Comparison of ENCODE assay signal across 33 cellular contexts in the genomic region with DNA sequence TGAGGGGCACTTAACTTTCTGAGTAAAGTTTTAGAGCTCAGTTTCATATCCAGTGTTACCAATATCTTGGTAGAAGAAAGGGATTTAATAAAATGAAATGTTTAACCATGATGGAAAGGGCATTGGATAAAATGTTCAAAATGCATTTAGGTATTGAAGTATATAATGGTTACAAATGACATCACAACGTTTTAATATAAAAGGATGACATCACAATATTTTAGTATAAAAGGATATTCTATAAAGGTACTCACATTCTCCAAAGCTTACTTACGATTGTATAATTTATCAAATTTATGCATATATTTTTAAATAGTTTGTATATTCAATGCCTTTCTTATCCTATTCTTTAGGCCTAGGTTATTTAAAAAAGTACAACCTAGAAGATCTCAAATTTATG.
"Had no signal": no experiment of that assay in that cellular context is flagged by ENCODE, and none has a peak within 500 bp of the region (broad histone marks: within the 10 kb centered on the region; RNA-seq: fewer than 3 reads in every experiment).

No MANE protein-coding gene starts in this region.

- H3K36me3 ChIP-seq: adrenal gland, ascending aorta, brain microvascular endothelial cell, breast epithelium, cardiac muscle cell had no signal

- H3K4me3 ChIP-seq: adrenal gland, ascending aorta, body of pancreas, breast epithelium, cardiac muscle cell had no signal

- H3K27ac ChIP-seq: adrenal gland, ascending aorta, body of pancreas, brain microvascular endothelial cell, breast epithelium, cardiac muscle cell had no signal

- H3K4me1 ChIP-seq: adrenal gland, ascending aorta, body of pancreas, breast epithelium had no signal

- H3K9me3 ChIP-seq: adrenal gland, body of pancreas, breast epithelium had no signal

- DNase-seq: activated effector memory CD4-positive, alpha-beta T cell treated with anti-CD3 and anti-CD28 coated beads, Interleukin-2, amount 50 U/mL, for 16 hours; activated effector memory CD4-positive, alpha-beta T cell treated with Interleukin-2 at 50 U/mL for 16 hours; activated gamma-delta T cell; activated gamma-delta T cell treated with Interleukin-2 at 50 U/mL for 16 hours; activated naive CD4-positive, alpha-beta T cell; activated naive CD4-positive, alpha-beta T cell treated with anti-CD3 and anti-CD28 coated beads for 36 hours; activated naive CD4-positive, alpha-beta T cell treated with anti-CD3 and anti-CD28 coated beads, Interleukin-2, amount 10 ng/mL, durations not matched to agents 7 days and 5 days; activated naive CD4-positive, alpha-beta T cell treated with anti-CD3 and anti-CD28 coated beads, Interleukin-2, amount 50 U/mL, for 16 hours; activated naive CD4-positive, alpha-beta T cell treated with Interleukin-2 at 50 U/mL for 16 hours; activated naive CD8-positive, alpha-beta T cell treated with anti-CD3 and anti-CD28 coated beads for 36 hours; activated naive CD8-positive, alpha-beta T cell treated with anti-CD3 and anti-CD28 coated beads, Interleukin-2, amount 10 ng/mL, durations not matched to agents 7 days and 5 days; activated naive CD8-positive, alpha-beta T cell treated with anti-CD3 and anti-CD28 coated beads, Interleukin-2, amount 50 U/mL, for 24 hours; activated T-cell treated with anti-CD3 and anti-CD28 coated beads, Interleukin-2, amount 50 U/mL, for 24 hours; activated T-cell treated with anti-CD3 and anti-CD28 coated beads, Interleukin-2, amount 50 U/mL, for 4 hours; activated T-cell treated with anti-CD3 and anti-CD28 coated beads, Interleukin-2, amount 50 U/mL, for 48 hours; activated T-cell treated with anti-CD3 and anti-CD28 coated beads, Interleukin-2, amount 50 U/mL, for 72 hours; adrenal gland; amniotic stem cell; amygdala; anterior cingulate cortex; aorta; body of pancreas; brain microvascular endothelial cell; caudate nucleus; central memory CD4-positive, alpha-beta T cell; cerebellar nuclear complex had no signal

- FAIRE-seq: astrocyte, bronchial epithelial cell had no signal

- H3K27me3 ChIP-seq: adrenal gland, ascending aorta, body of pancreas, brain microvascular endothelial cell, breast epithelium, cardiac muscle cell had no signal

- ATAC-seq: activated naive CD4-positive, alpha-beta T cell treated with anti-CD3 and anti-CD28 coated beads, Interleukin-2, amount 50 U/mL, for 72 hours; activated naive CD8-positive, alpha-beta T cell treated with anti-CD3 and anti-CD28 coated beads, Interleukin-2, amount 50 U/mL, for 24 hours; activated T-cell treated with anti-CD3 and anti-CD28 coated beads, Interleukin-2, amount 50 U/mL, for 4 hours; activated T-cell treated with anti-CD3 and anti-CD28 coated beads, Interleukin-2, amount 50 U/mL, for 72 hours; activated T-helper 17 cell treated with anti-CD3 and anti-CD28 coated beads, Interleukin-2, amount 50 U/mL, for 72 hours; body of pancreas had no signal
